11 cellular contexts compared by ENCODE assay signal in genomic region chr3:121839962-121840361, GRCh38. TPM values are rescaled to one million over a fixed set of nuclear protein-coding genes. Genes with fewer than 3 reads are reported as not detected.
"Had no signal": no experiment of that assay in that cellular context is flagged by ENCODE, and none has a peak within 500 bp of the region (broad histone marks: within the 10 kb centered on the region; RNA-seq: fewer than 3 reads in every experiment).

No MANE protein-coding gene starts in this region.

- H3K36me3 ChIP-seq: HAP-1 had no signal

- H3K27ac Mint-ChIP-seq: GM23338, H9, HFFc6 had no signal

- ATAC-seq: GM23338, HCT116 had no signal

- DNase-seq: GM23248, GOT3, H7, H9, HCEC 1CT, HFFc6 had no signal

- H3K4me2 ChIP-seq: GM23338 had no signal

- H3K9me3 ChIP-seq: HAP-1 had no signal

- H2AFZ ChIP-seq: GM23248, GM23338 had no signal

- H3K27ac ChIP-seq: GM23248 had no signal

- H3K4me3 ChIP-seq: GM23248, GM23338, HAP-1 had no signal

- H3K9ac ChIP-seq: GM23248 had no signal

- H3K9me3 Mint-ChIP-seq: GM23338, HFFc6 had no signal

- H3K4me1 ChIP-seq: HAP-1 had no signal

- FAIRE-seq: H1, H54 had no signal

- H3K4me3 Mint-ChIP-seq: GM23338, H9, HFFc6 had no signal

RNA-seq across cellular contexts. Expression of gene SLC15A2, which starts 54.2 kb away (rescaled TPM):
- total RNA-seq: GM23248 had no signal
- polyA plus RNA-seq: GM23248 had no signal
